33 cellular contexts compared by ENCODE assay signal in the genomic region with DNA sequence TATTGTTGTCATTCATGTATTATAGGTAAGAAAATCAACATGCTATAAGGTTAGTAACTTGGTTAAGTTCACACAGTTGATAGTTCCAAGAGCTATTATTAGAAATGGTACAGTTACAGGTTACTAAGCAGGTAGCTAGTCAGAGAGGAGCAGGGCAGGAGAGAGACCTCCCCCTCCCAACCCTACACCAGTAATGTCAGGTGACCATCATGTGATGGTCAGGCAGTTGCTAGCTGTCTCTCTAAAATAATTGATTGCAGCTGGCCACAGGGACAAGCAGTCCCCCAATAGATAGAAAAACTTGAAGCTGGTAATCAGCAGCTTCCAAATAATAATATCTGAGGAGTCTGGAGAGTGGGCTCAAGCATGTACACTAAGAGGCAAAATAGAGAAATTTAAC. TPM values are rescaled to one million over a fixed set of nuclear protein-coding genes. Genes with fewer than 3 reads are reported as not detected.
"Had no signal": no experiment of that assay in that cellular context is flagged by ENCODE, and none has a peak within 500 bp of the region (broad histone marks: within the 10 kb centered on the region; RNA-seq: fewer than 3 reads in every experiment).

No MANE protein-coding gene starts in this region.

- H3K27me3 Mint-ChIP-seq: naive B cell; progenitor cell of endocrine pancreas; stimulated activated memory B cell treated with anti-CD40 and anti-IgM and Interleukin-4, amounts not matched to agents 10 μg/mL and 1 μg/mL and 100 μg/mL, for 72 hours; type B pancreatic cell had no signal

- H3K4me3 ChIP-seq: hepatocyte, left lung, lung, ovary, right atrium auricular region, right lobe of liver, smooth muscle cell, tibial nerve, uterus had no signal

- H3K36me3 Mint-ChIP-seq: immature natural killer cell; mesothelial cell of epicardium; naive B cell; natural killer cell; stimulated activated memory B cell treated with anti-CD40 and anti-IgM and Interleukin-4, amounts not matched to agents 10 μg/mL and 1 μg/mL and 100 μg/mL, for 72 hours; type B pancreatic cell had no signal

- ATAC-seq: left colon; left lung; natural killer cell; right lobe of liver; stimulated activated memory B cell treated with anti-CD40 and anti-IgM and Interleukin-4, amounts not matched to agents 10 μg/mL and 1 μg/mL and 100 μg/mL, for 72 hours; stimulated activated naive CD8-positive, alpha-beta T cell treated with anti-CD3 and anti-CD28 coated beads, Interleukin-15, amount 100 ng/mL, for 72 hours had no signal

- FAIRE-seq: islet of Langerhans had no signal

- H3K27ac Mint-ChIP-seq: immature natural killer cell; mesothelial cell of epicardium; naive B cell; natural killer cell; nephron progenitor cell; progenitor cell of endocrine pancreas; stimulated activated memory B cell treated with anti-CD40 and anti-IgM and Interleukin-4, amounts not matched to agents 10 μg/mL and 1 μg/mL and 100 μg/mL, for 72 hours; stimulated activated naive CD8-positive, alpha-beta T cell treated with anti-CD3 and anti-CD28 coated beads, Interleukin-15, amount 100 ng/mL, for 72 hours; type B pancreatic cell had no signal

- DNase-seq: immature natural killer cell; kidney; left colon; left lung; mesendoderm; naive B cell; natural killer cell; nephron progenitor cell; ovary; right lobe of liver; stimulated activated CD4-positive, alpha-beta T cell treated with anti-CD3 and anti-CD28 coated beads, Interleukin-1b, Interleukin-23, amount 100 ng/mL, for 48 hours; stimulated activated CD4-positive, alpha-beta T cell treated with anti-CD3 and anti-CD28 coated beads, Interleukin-2, amount 100 ng/mL, for 48 hours; stimulated activated CD4-positive, alpha-beta T cell treated with anti-CD3 and anti-CD28 coated beads, Interleukin-4, amount 100 ng/mL, for 4 hours; stimulated activated CD8-positive, alpha-beta memory T cell treated with anti-CD3 and anti-CD28 coated beads, Interleukin-4, amount 100 ng/mL, for 48 hours; stimulated activated naive CD4-positive, alpha-beta T cell treated with Interleukin-2 at 50 U/mL for 16 hours; stimulated activated naive CD8-positive, alpha-beta T cell treated with anti-CD3 and anti-CD28 coated beads, Interleukin-15, amount 100 ng/mL, for 72 hours; substantia nigra; uterus had no signal

- H3K4me3 Mint-ChIP-seq: immature natural killer cell; mesothelial cell of epicardium; naive B cell; natural killer cell; nephron progenitor cell; stimulated activated memory B cell treated with anti-CD40 and anti-IgM and Interleukin-4, amounts not matched to agents 10 μg/mL and 1 μg/mL and 100 μg/mL, for 72 hours; stimulated activated naive CD8-positive, alpha-beta T cell treated with anti-CD3 and anti-CD28 coated beads, Interleukin-15, amount 100 ng/mL, for 72 hours; type B pancreatic cell had no signal

- H3K9me3 Mint-ChIP-seq: mesothelial cell of epicardium, nephron progenitor cell, type B pancreatic cell had no signal

- H3K9me3 ChIP-seq: ovary, right atrium auricular region, right lobe of liver, tibial nerve, uterus had no signal

- H3K27ac ChIP-seq: hepatocyte, left lung, ovary, right atrium auricular region, right lobe of liver, tibial nerve, uterus had no signal

- H3K4me1 Mint-ChIP-seq: immature natural killer cell; mesothelial cell of epicardium; naive B cell; natural killer cell; nephron progenitor cell; stimulated activated memory B cell treated with anti-CD40 and anti-IgM and Interleukin-4, amounts not matched to agents 10 μg/mL and 1 μg/mL and 100 μg/mL, for 72 hours; stimulated activated naive CD8-positive, alpha-beta T cell treated with anti-CD3 and anti-CD28 coated beads, Interleukin-15, amount 100 ng/mL, for 72 hours had no signal

- H3K27me3 ChIP-seq: hepatocyte, left lung, ovary, right atrium auricular region, right lobe of liver, tibial nerve, uterus had no signal

- H3K36me3 ChIP-seq: left lung, ovary, right atrium auricular region, right lobe of liver, tibial nerve, uterus had no signal

- H3K4me1 ChIP-seq: left lung, right atrium auricular region, right lobe of liver, tibial nerve, uterus had no signal

RNA-seq across cellular contexts. Expression of gene SLITRK1, which starts 14.6 kb away (rescaled TPM):
- total RNA-seq: hepatocyte, kidney, left lung, liver, mononuclear cell, natural killer cell, omental fat pad, pulmonary artery endothelial cell, right atrium auricular region, right lobe of liver, smooth muscle cell, ureter had no signal
